11 cellular contexts compared by ENCODE assay signal in the genomic region with DNA sequence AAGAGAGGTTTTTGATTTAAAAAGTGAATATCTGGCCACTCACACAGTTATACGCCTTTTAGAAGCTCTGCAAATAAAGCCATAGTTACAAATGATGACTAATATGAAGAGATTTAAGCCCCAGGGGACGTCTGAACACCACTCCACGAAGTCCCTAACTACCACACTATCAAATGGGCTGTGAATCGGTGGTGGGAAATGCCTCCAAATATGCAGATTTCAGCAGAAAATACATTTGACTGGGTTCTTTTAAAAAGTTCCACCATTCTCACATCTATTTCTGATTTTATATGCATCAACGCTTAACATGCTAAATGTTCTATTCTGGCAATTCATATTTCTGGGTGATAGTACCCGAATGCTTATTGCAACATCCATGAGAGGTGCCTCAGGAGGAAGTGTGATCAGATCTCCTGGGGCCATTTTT.
A peak's percentile ranks its signal among the peaks of the same experiment; 100 is the strongest.
DNase-seq lines count a peak whose midpoint lies in the region; ATAC-seq lines count a peak whose summit lies in the region.
"Had no signal": no experiment of that assay in that cellular context is flagged by ENCODE, and none has a peak within 500 bp of the region (broad histone marks: within the 10 kb centered on the region; RNA-seq: fewer than 3 reads in every experiment).

No MANE protein-coding gene starts in this region.

- DNase-seq in EH (ENCODE audit: low read depth), result peak; percentile 88
- DNase-seq in SK-N-MC (ENCODE audit: low read depth, low spot score), result no peak
- DNase-seq in DMS 273 treated with DMSO at 0.1 percent for 48 hours (lab: John Stamatoyannopoulos, UW), result no peak
- DNase-seq in ecto neural progenitor cell (ENCODE audit: low spot score), result no peak
- no peak for DNase-seq in NCI-H2107 treated with DMSO at 0.1 percent for 48 hours (lab: John Stamatoyannopoulos, UW; ENCODE audit: unreplicated experiment)
- no peak for DNase-seq in cortex of kidney (lab: John Stamatoyannopoulos, UW)
- DNase-seq: NCI-H1092 treated with DMSO at 0.1 percent for 48 hours, SHP77 treated with DMSO at 0.1 percent for 48 hours had no signal

- H3K4me3 ChIP-seq in SK-N-MC, result peak overlapping the region; percentile 15

- ATAC-seq in GM19452 (IDR thresholded peaks at IDR 0.05; ENCODE audit: unreplicated experiment), result peak; percentile 68
- ATAC-seq in HG02981 (IDR thresholded peaks at IDR 0.05; ENCODE audit: unreplicated experiment), result peak; percentile 58
- ATAC-seq: natural killer cell treated with Interleukin-12 subunit alpha and Interleukin-12 subunit beta and Interleukin-15 and Interleukin-18, amount 100 ng/mL, for 72 hours had no signal

- no peak overlapping the region for H3K9ac ChIP-seq in SK-N-MC (ENCODE audit: insufficient read length)

- peak overlapping the region; percentile 49 for H3K27ac ChIP-seq in SK-N-MC

- H3K36me3 ChIP-seq in SK-N-MC (ENCODE audit: insufficient read depth, low read length), result no peaks in the 10 kb centered on the region

- no peaks in the 10 kb centered on the region; the same call in 1 of the 2 replicates for H3K9me3 ChIP-seq in SK-N-MC (ENCODE audit: low read depth, low read length)
